2 cellular contexts compared by ENCODE assay signal in genomic region chr17:70882504-70882903, GRCh38.
TF ChIP-seq lines count a peak whose summit lies in the region.

No MANE protein-coding gene starts in this region.

TF ChIP-seq in GM23338, 12 proteins besides CTCF, POLR2A, EP300 and RAD21:
- TF ChIP-seq ETS1 (IDR thresholded peaks at IDR 0.05): no peak
- no peak for TF ChIP-seq EZH2phosphoT487 (IDR thresholded peaks at IDR 0.05; ENCODE audit: unreplicated experiment)

TF ChIP-seq in H1, 55 proteins besides CTCF, POLR2A, EP300 and RAD21:
- no peak for TF ChIP-seq KDM5A (IDR thresholded peaks at IDR 0.05; ENCODE audit: low read length)
- no peak for TF ChIP-seq JUN (IDR thresholded peaks at IDR 0.05; ENCODE audit: low read depth, low read length)
- no peak for TF ChIP-seq CHD1 (IDR thresholded peaks at IDR 0.05; ENCODE audit: low read depth, low read length)
- TF ChIP-seq TAF1 (IDR thresholded peaks at IDR 0.05; ENCODE audit: low read depth, low read length): no peak
- no peak for TF ChIP-seq NRF1 (IDR thresholded peaks at IDR 0.05; ENCODE audit: low read depth, low read length)
- no peak for TF ChIP-seq GTF2F1 (IDR thresholded peaks at IDR 0.05; ENCODE audit: borderline replicate concordance, low read depth, low read length)
- TF ChIP-seq RXRA (IDR thresholded peaks at IDR 0.05; ENCODE audit: insufficient read depth, low read depth, low read length): no peak
- no peak for TF ChIP-seq JUND (IDR thresholded peaks at IDR 0.05; ENCODE audit: low read length)
- TF ChIP-seq EGR1 (IDR thresholded peaks at IDR 0.05; ENCODE audit: borderline replicate concordance, low read depth, low read length): no peak
